Comparison of ENCODE assay signal across 8 cellular contexts in the genomic region with DNA sequence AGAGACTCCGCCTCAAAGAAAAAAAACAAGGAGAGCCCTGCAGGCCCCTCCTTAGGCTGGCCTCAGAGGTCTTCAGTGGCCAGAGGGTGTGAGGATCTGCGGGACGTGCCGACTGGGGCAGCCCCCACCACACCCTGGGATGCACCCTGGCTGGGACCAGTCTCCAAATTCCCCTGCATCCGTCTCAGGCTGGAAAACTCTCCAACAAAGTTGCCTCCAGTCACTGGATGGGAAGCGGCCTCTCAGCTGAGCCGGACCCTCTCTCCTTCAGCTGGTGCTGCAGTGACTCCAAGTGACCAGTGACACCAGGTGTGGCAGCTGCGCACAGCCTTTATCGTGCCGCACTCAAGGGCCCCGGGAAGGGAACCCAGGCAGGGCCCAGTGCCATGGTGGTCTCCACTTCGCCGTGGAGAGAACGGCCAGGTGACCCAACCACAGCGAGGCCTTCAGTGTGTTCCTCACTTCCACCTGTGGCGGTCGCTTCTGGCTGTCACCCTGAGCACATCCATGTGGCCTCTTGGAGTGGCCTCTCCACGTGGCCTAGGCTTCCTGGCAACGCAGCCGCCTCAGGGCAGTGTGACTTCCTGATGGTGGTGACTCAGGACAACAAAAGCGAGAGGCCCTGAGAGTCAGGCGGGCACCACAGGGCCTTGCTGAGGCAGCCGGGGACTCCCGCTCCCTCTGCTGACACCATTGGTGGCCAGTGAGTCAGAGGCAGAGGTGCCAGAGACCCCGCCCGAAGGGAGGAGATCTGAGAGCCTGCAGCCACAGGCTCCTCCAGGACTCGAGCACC. TPM values are rescaled to one million over a fixed set of nuclear protein-coding genes. Genes with fewer than 3 reads are reported as not detected.
DNase-seq lines count a peak whose midpoint lies in the region; ATAC-seq and TF ChIP-seq lines count a peak whose summit lies in the region.

No MANE protein-coding gene starts in this region.

- POLR2A ChIA-PET in MCF 10A (lab: Yijun Ruan, JAX) = interaction anchor here (0.9 to 1.5 kb wide), 2 partner anchors 12 to 20 kb away, joined by 3 to 4 read pairs; no protein-coding TSS in a partner anchor

- no peak overlapping the region for H3K27ac Mint-ChIP-seq in MCF 10A (ENCODE audit: low read depth, unreplicated experiment)

- intact Hi-C loops in MCF 10A (cut with micrococcal nuclease) = no loop called here

- CTCF ChIA-PET in MCF 10A (lab: Yijun Ruan, JAX) = interaction anchor here (1.0 kb wide), 1 partner anchor 26 kb away, joined by 4 read pairs; no protein-coding TSS in a partner anchor

- DNase-seq in Daoy (ENCODE audit: low read depth) = peak; percentile 98
- DNase-seq in RPMI7951 (ENCODE audit: low read depth) = peak; percentile 96
- peak; percentile 94 for DNase-seq in MCF 10A (ENCODE audit: unreplicated experiment)
- DNase-seq in non-pigmented ciliary epithelial cell (ENCODE audit: low read depth) = peak; percentile 36
- DNase-seq in medulla oblongata (ENCODE audit: extremely low spot score) = no peak

- no TSS peak for BruUV-seq in MCF 10A (replicated peaks; lab: Mats Ljungman, UMichigan)

- H3K4me3 Mint-ChIP-seq in MCF 10A (ENCODE audit: unreplicated experiment) = no peak overlapping the region

- H3K4me1 Mint-ChIP-seq in MCF 10A (ENCODE audit: insufficient read depth, unreplicated experiment) = peaks cover 11% of the 10 kb centered on the region

- peaks cover 18% of the 10 kb centered on the region for H3K36me3 Mint-ChIP-seq in MCF 10A (ENCODE audit: insufficient read depth, unreplicated experiment)

- H3K27me3 Mint-ChIP-seq in MCF 10A (ENCODE audit: insufficient read depth, unreplicated experiment) = no peaks in the 10 kb centered on the region

- no peak for ATAC-seq in GM18520 (IDR thresholded peaks at IDR 0.05; ENCODE audit: unreplicated experiment)
- no peak for ATAC-seq in GM21423 (IDR thresholded peaks at IDR 0.05; ENCODE audit: unreplicated experiment)
- no peak for ATAC-seq in HG02571 (IDR thresholded peaks at IDR 0.05; ENCODE audit: unreplicated experiment)

- TF ChIP-seq CTCF in MCF 10A (IDR thresholded peaks at IDR 0.05; ENCODE audit: unreplicated experiment) = no peak

- no peaks in the 10 kb centered on the region for H3K9me3 Mint-ChIP-seq in MCF 10A (ENCODE audit: unreplicated experiment)

RNA-seq across cellular contexts. Expression of a gene that starts 19.3 kb away (rescaled TPM):
- total RNA-seq in Daoy (2014; rRNA removed; shearing (Covaris generic)) = 20.5 and 22.7 TPM in 2 replicates
- total RNA-seq in RPMI7951 (2014; rRNA removed; shearing (Covaris generic)) = 6.2 and 10.3 TPM in 2 replicates
- 31.0 and 39.5 TPM in 2 replicates for total RNA-seq in MCF 10A (2022)

RNA-seq across cellular contexts. Expression of a gene that starts 34.6 kb away (rescaled TPM):
- 63.1 and 66.3 TPM in 2 replicates for total RNA-seq in Daoy (2014; rRNA removed; shearing (Covaris generic))
- total RNA-seq in RPMI7951 (2014; rRNA removed; shearing (Covaris generic)) = 24.4 and 27.6 TPM in 2 replicates
- 32.5 and 34.7 TPM in 2 replicates for total RNA-seq in MCF 10A (2022)
